ENCODE assay signal across 2 cellular contexts in the genomic region with DNA sequence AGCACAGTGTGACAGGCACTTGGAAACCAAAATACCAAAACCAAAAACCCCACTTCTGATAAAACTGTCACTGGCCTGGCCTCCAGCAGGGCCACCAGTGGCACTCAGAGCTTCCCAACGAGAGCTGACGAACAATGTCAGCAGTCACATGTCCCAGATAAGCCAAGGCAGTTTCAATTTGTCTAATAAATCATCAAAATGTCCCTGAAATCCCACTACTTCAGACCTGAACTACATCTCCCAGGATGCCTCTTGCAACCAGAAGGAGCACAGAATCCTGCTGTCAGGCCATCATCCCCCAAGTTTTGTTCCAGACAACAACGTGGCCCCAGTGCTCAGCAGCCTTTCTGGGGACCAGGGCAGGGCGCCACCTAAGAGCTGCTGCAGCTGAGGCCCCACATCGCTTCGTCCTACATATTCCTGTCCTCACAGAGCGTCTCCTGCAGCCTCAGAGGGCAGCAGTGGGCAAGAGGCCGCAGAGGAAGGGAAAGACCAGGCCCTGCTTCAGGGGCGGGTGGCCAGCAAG.
A peak's percentile ranks its signal among the peaks of the same experiment; 100 is the strongest.
TF ChIP-seq lines count a peak whose summit lies in the region.

No MANE protein-coding gene starts in this region.

TF ChIP-seq in HEK293, 187 proteins besides CTCF, POLR2A, EP300 and RAD21:
- TF ChIP-seq ZNF335 (tag by site-specific recombination; conservative IDR thresholded peaks at IDR 0.05) (peak; percentile 19; the same call in 1 of the 2 replicates), ZNF76 (tag by site-specific recombination; IDR thresholded peaks at IDR 0.05; ENCODE audit: borderline replicate concordance, low read depth) (peak; percentile 42; the same call in 1 of the 2 replicates), ZBTB17 (tag by site-specific recombination; IDR thresholded peaks at IDR 0.05) (peak; percentile 85), ZIC2 (tag by site-specific recombination; IDR thresholded peaks at IDR 0.05) (no peak), GLIS1 (tag by site-specific recombination; IDR thresholded peaks at IDR 0.05) (peak; percentile 63), ZBTB20 (tag by site-specific recombination; IDR thresholded peaks at IDR 0.05) (0 out of 2 replicates have a peak, but pooled peaks have one; percentile 19)

TF ChIP-seq in GM12878, 131 proteins besides CTCF, POLR2A, EP300 and RAD21:
- TF ChIP-seq SIN3A (IDR thresholded peaks at IDR 0.05; ENCODE audit: low read depth, low read length): no peak
- peak; percentile 44 for TF ChIP-seq SIX5 (IDR thresholded peaks at IDR 0.05; ENCODE audit: low read depth, low read length, severe bottlenecking)
- no peak for TF ChIP-seq TCF7 (IDR thresholded peaks at IDR 0.05; ENCODE audit: borderline replicate concordance)
- no peak for TF ChIP-seq CBX5 (IDR thresholded peaks at IDR 0.05; ENCODE audit: low read depth)
TF ChIP-seq in GM12878: peak in this region for 1.
